9 cellular contexts compared by ENCODE assay signal in genomic region chr1:59678809-59679228, GRCh38.
DNase-seq lines count a peak whose midpoint lies in the region; ATAC-seq, FAIRE-seq and TF ChIP-seq lines count a peak whose summit lies in the region.
"Had no signal": no experiment of that assay in that cellular context is flagged by ENCODE, and none has a peak within 500 bp of the region (broad histone marks: within the 10 kb centered on the region; RNA-seq: fewer than 3 reads in every experiment).

No MANE protein-coding gene starts in this region.

- no peak overlapping the region for H3K4me2 ChIP-seq in neural cell (ENCODE audit: low read length)

- H3K36me3 ChIP-seq in bronchial epithelial cell (ENCODE audit: control insufficient read depth, insufficient read depth, low read length) (no peaks in the 10 kb centered on the region), neural cell (ENCODE audit: insufficient read depth, low read length) (no peaks in the 10 kb centered on the region)

- no peaks in the 10 kb centered on the region for H3K27me3 ChIP-seq in bronchial epithelial cell (ENCODE audit: control insufficient read depth, insufficient read depth, low read length)
- no peaks in the 10 kb centered on the region for H3K27me3 ChIP-seq in neural cell (ENCODE audit: insufficient read depth, low read depth, low read length)

- TF ChIP-seq CTCF in bronchial epithelial cell (IDR thresholded peaks at IDR 0.05; ENCODE audit: insufficient read depth, low read length, severe bottlenecking): no peak
- no peak for TF ChIP-seq CTCF in neural cell (IDR thresholded peaks at IDR 0.05; ENCODE audit: poor library complexity, severe bottlenecking)

- H3K9me2 ChIP-seq in neural cell (ENCODE audit: insufficient read depth, low read length): no peaks in the 10 kb centered on the region

- TF ChIP-seq RAD21 in neural cell (conservative IDR thresholded peaks at IDR 0.05): no peak

- H2AFZ ChIP-seq in neural cell (ENCODE audit: low read depth, low read length): no peak overlapping the region

- no peak overlapping the region for H3K4me3 ChIP-seq in bronchial epithelial cell (ENCODE audit: low read depth, low read length)
- H3K4me3 ChIP-seq in neural cell (ENCODE audit: low read length): no peak overlapping the region

- peaks cover 7% of the 10 kb centered on the region for H3F3A ChIP-seq in neural cell (ENCODE audit: insufficient read depth, low read length, poor library complexity, severe bottlenecking)

- no peaks in the 10 kb centered on the region for H4K20me1 ChIP-seq in neural cell (ENCODE audit: insufficient read depth)

- no peak overlapping the region for H3K27ac ChIP-seq in neural cell (ENCODE audit: low read length)

- H3K9ac ChIP-seq in neural cell (ENCODE audit: low read length): no peak overlapping the region

- H3K79me2 ChIP-seq in neural cell (replicated peaks; ENCODE audit: insufficient read depth, low read length): no peaks in the 10 kb centered on the region

- peak; percentile 40 for TF ChIP-seq EP300 in neural cell (conservative IDR thresholded peaks at IDR 0.05; ENCODE audit: poor library complexity, severe bottlenecking)

- DNase-seq in CD1c-positive myeloid dendritic cell (ENCODE audit: extremely low spot score): peak; percentile 52
- DNase-seq in MV-4-11 (lab: John Stamatoyannopoulos, UW): peak; percentile 62
- peak; percentile 84 for DNase-seq in bronchial epithelial cell (ENCODE audit: low read depth)
- DNase-seq in hippocampal formation (lab: John Stamatoyannopoulos, UW): no peak

- FAIRE-seq in bronchial epithelial cell (lab: Jason Lieb, UNC): no peak

- no peaks in the 10 kb centered on the region for H3K9me3 ChIP-seq in neural cell (ENCODE audit: low read length)

- ATAC-seq in GM18868 (IDR thresholded peaks at IDR 0.05; ENCODE audit: unreplicated experiment) (no peak), HG03432 (IDR thresholded peaks at IDR 0.05; ENCODE audit: unreplicated experiment) (no peak), HG03469 (IDR thresholded peaks at IDR 0.05; ENCODE audit: unreplicated experiment) (no peak)
- ATAC-seq: activated T-helper 17 cell treated with anti-CD3 and anti-CD28 coated beads, Interleukin-2, amount 50 U/mL, for 72 hours had no signal

TF ChIP-seq in neural cell, 6 proteins besides CTCF, POLR2A, EP300 and RAD21:
- no peak for TF ChIP-seq MXI1 (conservative IDR thresholded peaks at IDR 0.05; ENCODE audit: poor library complexity, severe bottlenecking)
- TF ChIP-seq POLR2AphosphoS5 (IDR thresholded peaks at IDR 0.05): peak; percentile 73

Comparison
In these comparisons a context has a peak if more than half of its experiments do, and no peak if none do; other contexts are left out.
1. DNase-seq: peak in CD1c-positive myeloid dendritic cell (single experiment), MV-4-11 (single experiment) and bronchial epithelial cell (single experiment); none in hippocampal formation (0 of 2).